8 cellular contexts compared by ENCODE assay signal in the genomic region with DNA sequence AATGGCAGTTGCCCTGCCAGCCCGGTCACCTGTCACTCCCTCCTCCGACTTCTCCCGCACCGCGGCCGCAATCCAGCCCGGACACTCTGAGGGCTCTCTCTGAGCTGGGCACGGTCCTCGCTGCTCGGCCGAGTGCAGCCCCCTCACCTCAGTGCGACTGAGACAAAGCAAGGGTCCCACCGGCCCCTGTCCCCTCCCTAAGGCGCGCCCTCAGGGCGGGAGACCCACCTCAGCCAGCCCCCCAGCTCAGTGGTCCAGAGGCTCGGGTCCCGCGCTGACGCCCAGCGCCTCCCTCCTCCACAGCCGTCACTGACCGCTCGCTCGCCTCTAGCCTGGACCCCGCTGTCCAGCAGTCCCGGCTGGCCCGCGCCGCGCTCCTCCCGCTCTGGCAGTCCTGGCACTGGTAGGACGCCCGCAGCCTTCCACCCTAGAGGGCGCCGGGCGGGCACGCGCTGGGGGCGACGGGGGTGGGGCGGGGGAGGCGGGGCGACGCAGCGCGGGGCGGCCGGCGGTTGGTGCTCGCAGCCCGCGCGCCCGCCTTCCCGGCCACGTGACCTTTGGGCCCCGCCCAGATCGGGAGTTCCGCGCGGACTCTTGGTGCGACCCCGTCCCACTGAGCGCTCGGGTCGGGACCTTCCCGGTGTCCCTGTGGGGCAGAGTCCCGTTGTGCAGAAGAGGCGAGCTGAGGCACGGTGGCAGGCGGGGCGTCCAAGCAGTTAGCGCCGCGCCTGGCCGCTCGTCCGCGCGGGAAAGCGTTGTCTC. TPM values are rescaled to one million over a fixed set of nuclear protein-coding genes. Genes with fewer than 3 reads are reported as not detected.
DNase-seq lines count a peak whose midpoint lies in the region; ATAC-seq and FAIRE-seq lines count a peak whose summit lies in the region.

No MANE protein-coding gene starts in this region.

- peaks cover 14% of the 10 kb centered on the region for H3K4me1 Mint-ChIP-seq in activated T-helper 1 cell treated with anti-CD3 and anti-CD28 coated beads, Interleukin-12 subunit alpha, Interleukin-12 subunit beta, Interleukin-2, Interleukin-4 antibody, amounts not matched to agents 30 ng/mL and 10 ng/mL and 1 ng/mL, durations not matched to agents 14 hours and 24 hours and 36 hours (ENCODE audit: low read depth)
- H3K4me1 Mint-ChIP-seq in naive thymus-derived CD8-positive, alpha-beta T cell = peaks cover 8 to 15% (median 12%) of the 10 kb centered on the region in 4 donors
- peaks cover 9 to 10% of the 10 kb centered on the region in 2 donors for H3K4me1 Mint-ChIP-seq in stimulated activated naive B cell treated with anti-CD40 and anti-IgM and Interleukin-4, amounts not matched to agents 10 μg/mL and 1 μg/mL and 100 μg/mL, for 72 hours

- DNase-seq in COR-L47 (lab: John Stamatoyannopoulos, UW) (peak; percentile 66), HuH-7.5 (ENCODE audit: low spot score) (peak; percentile 71), RCC 7860 (ENCODE audit: low spot score) (peak; percentile 40), fibroblast of peridontal ligament (ENCODE audit: extremely low read depth) (peak; percentile 35)
- peak; percentile 78 for DNase-seq in activated T-helper 1 cell treated with anti-CD3 and anti-CD28 coated beads, Interleukin-12 subunit alpha, Interleukin-12 subunit beta, Interleukin-2, Interleukin-4 antibody, amounts not matched to agents 30 ng/mL and 10 ng/mL and 1 ng/mL, durations not matched to agents 14 hours and 24 hours and 36 hours (ENCODE audit: low spot score)
- DNase-seq in naive thymus-derived CD8-positive, alpha-beta T cell = peak; percentile 62 to 90 (median 77)
- peak; percentile 66 for DNase-seq in stimulated activated naive B cell treated with anti-CD40 and anti-IgM and Interleukin-4, amounts not matched to agents 10 μg/mL and 1 μg/mL and 100 μg/mL, for 72 hours

- H3K4me3 Mint-ChIP-seq in activated T-helper 1 cell treated with anti-CD3 and anti-CD28 coated beads, Interleukin-12 subunit alpha, Interleukin-12 subunit beta, Interleukin-2, Interleukin-4 antibody, amounts not matched to agents 30 ng/mL and 10 ng/mL and 1 ng/mL, durations not matched to agents 14 hours and 24 hours and 36 hours = peak overlapping the region; percentile 88
- H3K4me3 Mint-ChIP-seq in naive thymus-derived CD8-positive, alpha-beta T cell = peak overlapping the region; percentile 84 to 94 (median 91)
- H3K4me3 Mint-ChIP-seq in stimulated activated naive B cell treated with anti-CD40 and anti-IgM and Interleukin-4, amounts not matched to agents 10 μg/mL and 1 μg/mL and 100 μg/mL, for 72 hours = peak overlapping the region; percentile 87 to 91

- peaks cover 35% of the 10 kb centered on the region for H3K27me3 Mint-ChIP-seq in activated T-helper 1 cell treated with anti-CD3 and anti-CD28 coated beads, Interleukin-12 subunit alpha, Interleukin-12 subunit beta, Interleukin-2, Interleukin-4 antibody, amounts not matched to agents 30 ng/mL and 10 ng/mL and 1 ng/mL, durations not matched to agents 14 hours and 24 hours and 36 hours (ENCODE audit: insufficient read depth)
- H3K27me3 Mint-ChIP-seq in naive thymus-derived CD8-positive, alpha-beta T cell = peaks cover 0 to 4% (median 0%) of the 10 kb centered on the region in 5 donors
- peaks cover 0 to 5% of the 10 kb centered on the region in 2 donors for H3K27me3 Mint-ChIP-seq in stimulated activated naive B cell treated with anti-CD40 and anti-IgM and Interleukin-4, amounts not matched to agents 10 μg/mL and 1 μg/mL and 100 μg/mL, for 72 hours

- intact Hi-C loops in activated T-helper 1 cell treated with anti-CD3 and anti-CD28 coated beads, Interleukin-12 subunit alpha, Interleukin-12 subunit beta, Interleukin-2, Interleukin-4 antibody, amounts not matched to agents 30 ng/mL and 10 ng/mL and 1 ng/mL, durations not matched to agents 14 hours and 24 hours and 36 hours (cut with micrococcal nuclease) = loop anchor here (1.0 to 2.0 kb wide), 3 partner anchors 8 to 88 kb away; a partner anchor contains a TSS

- ATAC-seq in GM21447 (IDR thresholded peaks at IDR 0.05; ENCODE audit: unreplicated experiment) = peak; percentile 71
- ATAC-seq in naive thymus-derived CD8-positive, alpha-beta T cell = peak; percentile 88 to 94
- peak; percentile 81 to 92 for ATAC-seq in stimulated activated naive B cell treated with anti-CD40 and anti-IgM and Interleukin-4, amounts not matched to agents 10 μg/mL and 1 μg/mL and 100 μg/mL, for 72 hours (replicated peaks)

- no peaks in the 10 kb centered on the region for H3K36me3 Mint-ChIP-seq in activated T-helper 1 cell treated with anti-CD3 and anti-CD28 coated beads, Interleukin-12 subunit alpha, Interleukin-12 subunit beta, Interleukin-2, Interleukin-4 antibody, amounts not matched to agents 30 ng/mL and 10 ng/mL and 1 ng/mL, durations not matched to agents 14 hours and 24 hours and 36 hours (ENCODE audit: low read depth)
- H3K36me3 Mint-ChIP-seq in naive thymus-derived CD8-positive, alpha-beta T cell = no peaks in the 10 kb centered on the region
- H3K36me3 Mint-ChIP-seq in stimulated activated naive B cell treated with anti-CD40 and anti-IgM and Interleukin-4, amounts not matched to agents 10 μg/mL and 1 μg/mL and 100 μg/mL, for 72 hours = no peaks in the 10 kb centered on the region

- FAIRE-seq in RCC 7860 (lab: Jason Lieb, UNC) = no peak

- POLR2A ChIA-PET in naive thymus-derived CD8-positive, alpha-beta T cell (lab: Charles Lee) = interaction anchor here (0.6 to 1.5 kb wide), 5 partner anchors 10 to 246 kb away, joined by 3 to 6 read pairs (median 6); a partner anchor contains a TSS

- H3K27ac Mint-ChIP-seq in activated T-helper 1 cell treated with anti-CD3 and anti-CD28 coated beads, Interleukin-12 subunit alpha, Interleukin-12 subunit beta, Interleukin-2, Interleukin-4 antibody, amounts not matched to agents 30 ng/mL and 10 ng/mL and 1 ng/mL, durations not matched to agents 14 hours and 24 hours and 36 hours = no peak overlapping the region
- H3K27ac Mint-ChIP-seq in naive thymus-derived CD8-positive, alpha-beta T cell = peak overlapping the region in 2 of 10 donors; percentile 43 to 84
- H3K27ac Mint-ChIP-seq in stimulated activated naive B cell treated with anti-CD40 and anti-IgM and Interleukin-4, amounts not matched to agents 10 μg/mL and 1 μg/mL and 100 μg/mL, for 72 hours = peak overlapping the region; percentile 37

- no peaks in the 10 kb centered on the region for H3K9me3 Mint-ChIP-seq in activated T-helper 1 cell treated with anti-CD3 and anti-CD28 coated beads, Interleukin-12 subunit alpha, Interleukin-12 subunit beta, Interleukin-2, Interleukin-4 antibody, amounts not matched to agents 30 ng/mL and 10 ng/mL and 1 ng/mL, durations not matched to agents 14 hours and 24 hours and 36 hours
- no peaks in the 10 kb centered on the region for H3K9me3 Mint-ChIP-seq in naive thymus-derived CD8-positive, alpha-beta T cell
- H3K9me3 Mint-ChIP-seq in stimulated activated naive B cell treated with anti-CD40 and anti-IgM and Interleukin-4, amounts not matched to agents 10 μg/mL and 1 μg/mL and 100 μg/mL, for 72 hours = no peaks in the 10 kb centered on the region

RNA-seq across cellular contexts. Expression of a gene that starts 7.9 kb away (rescaled TPM):
- 51.9 and 56.6 TPM in 2 replicates for total RNA-seq in activated T-helper 1 cell treated with anti-CD3 and anti-CD28 coated beads, Interleukin-12 subunit alpha, Interleukin-12 subunit beta, Interleukin-2, Interleukin-4 antibody, amounts not matched to agents 30 ng/mL and 10 ng/mL and 1 ng/mL, durations not matched to agents 14 hours and 24 hours and 36 hours
- total RNA-seq in naive thymus-derived CD8-positive, alpha-beta T cell = 10 to 100 TPM; 42.2 to 44.2 TPM
- 10 to 100 TPM; 27.5 to 39.9 (median 34.0) TPM for polyA plus RNA-seq in naive thymus-derived CD8-positive, alpha-beta T cell

RNA-seq across cellular contexts. Expression of a gene that starts 43.5 kb away (rescaled TPM):
- 0.36 and 0.66 TPM in 2 replicates for total RNA-seq in activated T-helper 1 cell treated with anti-CD3 and anti-CD28 coated beads, Interleukin-12 subunit alpha, Interleukin-12 subunit beta, Interleukin-2, Interleukin-4 antibody, amounts not matched to agents 30 ng/mL and 10 ng/mL and 1 ng/mL, durations not matched to agents 14 hours and 24 hours and 36 hours
- total RNA-seq in naive thymus-derived CD8-positive, alpha-beta T cell = under 1 TPM; 0.83 to 0.85 TPM
- 1 to 10 TPM in 2 of 3 donors, under 1 TPM in 1; 0.49 to 1.7 (median 1.3) TPM for polyA plus RNA-seq in naive thymus-derived CD8-positive, alpha-beta T cell

Comparison
In these comparisons a context has a peak if more than half of its experiments do, and no peak if none do; other contexts are left out.
1. Peak in every context shown above with its lines: DNase-seq and ATAC-seq.